ENCODE assay signal across 23 cellular contexts in genomic region chr3:142817897-142818296, GRCh38.
"Had no signal": no experiment of that assay in that cellular context is flagged by ENCODE, and none has a peak within 500 bp of the region (broad histone marks: within the 10 kb centered on the region; RNA-seq: fewer than 3 reads in every experiment).

No MANE protein-coding gene starts in this region.

- H3K27ac ChIP-seq: SK-N-MC had no signal

- ATAC-seq: activated CD8-positive, alpha-beta memory T cell treated with anti-CD3 and anti-CD28 coated beads, Interleukin-2, amount 10 ng/mL, durations not matched to agents 7 days and 5 days; T-cell; WTC11 had no signal

- DNase-seq: activated CD4-positive, alpha-beta T cell treated with anti-CD3 and anti-CD28 coated beads, Interleukin-2, amount 10 ng/mL, durations not matched to agents 24 days and 14 days; activated CD4-positive, alpha-beta T cell treated with anti-CD3 and anti-CD28 coated beads, Interleukin-2, amount 50 U/mL, for 48 hours; activated CD4-positive, CD25-positive, alpha-beta regulatory T cell treated with anti-CD3 and anti-CD28 coated beads, Interleukin-2, amount 50 U/mL, for 72 hours; activated CD8-positive, alpha-beta memory T cell treated with anti-CD3 and anti-CD28 coated beads, Interleukin-2, amount 10 ng/mL, durations not matched to agents 7 days and 5 days; activated effector memory CD4-positive, alpha-beta T cell treated with Interleukin-2 at 50 U/mL for 16 hours; activated naive CD4-positive, alpha-beta T cell; activated T-cell treated with anti-CD3 and anti-CD28 coated beads, Interleukin-2, amount 50 U/mL, for 24 hours; amniotic stem cell; cerebellar nuclear complex; Kasumi-1; KBM-7; NCI-H1092 treated with DMSO at 0.1 percent for 48 hours; NCI-H1417 treated with DMSO at 0.1 percent for 48 hours; NCI-H1694 treated with DMSO at 0.1 percent for 48 hours; NCI-H2029 treated with DMSO at 0.1 percent for 48 hours; NCI-H510A treated with DMSO at 0.1 percent for 48 hours; NCI-H69; NK-92 treated with Interleukin-12 subunit alpha and Interleukin-12 subunit beta, amount 100 ng/mL, for 24 hours; T-cell; T-helper 2 cell; T1000 had no signal

- H3K4me3 ChIP-seq: SK-N-MC had no signal
